In genomic region chr5:88863523-88863922, GRCh38 we compare ENCODE assay signal across 27 cellular contexts.
"Had no signal": no experiment of that assay in that cellular context is flagged by ENCODE, and none has a peak within 500 bp of the region (broad histone marks: within the 10 kb centered on the region; RNA-seq: fewer than 3 reads in every experiment).

No MANE protein-coding gene starts in this region.

- ATAC-seq: effector memory CD8-positive, alpha-beta T cell; esophagus mucosa; gastroesophageal sphincter; heart right ventricle; left cardiac atrium; left lung; left ventricle myocardium superior; lower lobe of right lung; mucosa of descending colon had no signal

- H3K36me3 Mint-ChIP-seq: mesothelial cell of epicardium had no signal

- H3K27ac Mint-ChIP-seq: dendritic cell treated with granulocyte-macrophage colony-stimulating factor and Interleukin-4, amounts not matched to agents 40 ng/mL and 50 ng/mL, for 4 days; effector memory CD8-positive, alpha-beta T cell; endodermal cell; mesothelial cell of epicardium had no signal

- H3K4me3 Mint-ChIP-seq: dendritic cell treated with granulocyte-macrophage colony-stimulating factor and Interleukin-4, amounts not matched to agents 40 ng/mL and 50 ng/mL, for 4 days; effector memory CD8-positive, alpha-beta T cell; endodermal cell; mesothelial cell of epicardium had no signal

- H3K9me3 ChIP-seq: colonic mucosa, esophagus squamous epithelium, gastroesophageal sphincter, heart right ventricle, left lung, lower lobe of right lung, mucosa of descending colon had no signal

- H3K9me3 Mint-ChIP-seq: dendritic cell treated with granulocyte-macrophage colony-stimulating factor and Interleukin-4, amounts not matched to agents 40 ng/mL and 50 ng/mL, for 4 days; effector memory CD8-positive, alpha-beta T cell; endodermal cell; mesothelial cell of epicardium; naive B cell had no signal

- DNase-seq: colonic mucosa; cortex of kidney; effector CD8-positive, alpha-beta T cell; effector memory CD8-positive, alpha-beta T cell; endodermal cell; erythroblast; esophagus squamous epithelium; foreskin fibroblast; foreskin melanocyte; head of caudate nucleus; heart right ventricle; hippocampal formation; left cardiac atrium; left lung; left ventricle myocardium superior; lower lobe of right lung; mesenchymal stem cell; mucosa of descending colon; naive B cell had no signal

- H3K4me3 ChIP-seq: colonic mucosa, esophagus squamous epithelium, gastroesophageal sphincter, heart right ventricle, left lung, lower lobe of right lung, mucosa of descending colon had no signal

- H3K27ac ChIP-seq: colonic mucosa, epithelial cell of prostate, esophagus squamous epithelium, gastroesophageal sphincter, heart right ventricle, left lung, lower lobe of right lung had no signal

- H3K4me1 Mint-ChIP-seq: endodermal cell had no signal

- H3K36me3 ChIP-seq: colonic mucosa, esophagus squamous epithelium, gastroesophageal sphincter, left lung, lower lobe of right lung had no signal

- H3K27me3 ChIP-seq: colonic mucosa, esophagus squamous epithelium, gastroesophageal sphincter, heart right ventricle, left lung had no signal

- H3K27me3 Mint-ChIP-seq: dendritic cell treated with granulocyte-macrophage colony-stimulating factor and Interleukin-4, amounts not matched to agents 40 ng/mL and 50 ng/mL, for 4 days; effector memory CD8-positive, alpha-beta T cell; naive B cell had no signal

- FAIRE-seq: endometrium, islet of Langerhans, keratinocyte had no signal

- H3K4me1 ChIP-seq: colonic mucosa, esophagus squamous epithelium, left lung had no signal
